Comparison of ENCODE assay signal across 23 cellular contexts in genomic region chr11:132307309-132308020, GRCh38.
DNase-seq lines count a peak whose midpoint lies in the region; ATAC-seq, FAIRE-seq and TF ChIP-seq lines count a peak whose summit lies in the region.
"Had no signal": no experiment of that assay in that cellular context is flagged by ENCODE, and none has a peak within 500 bp of the region (broad histone marks: within the 10 kb centered on the region; RNA-seq: fewer than 3 reads in every experiment).

No MANE protein-coding gene starts in this region.

- H3K27me3 ChIP-seq in HepG2 (ENCODE audit: control insufficient read depth in 1 of 2, insufficient read depth in 2 of 2, low read length in 2 of 2) (no peaks in the 10 kb centered on the region; a peak in 1 of 5 replicates), right lobe of liver (no peaks in the 10 kb centered on the region), small intestine (ENCODE audit: control insufficient read depth in 2 of 2, insufficient read depth in 2 of 2, low read length in 2 of 2) (no peaks in the 10 kb centered on the region)
- H3K27me3 ChIP-seq: BE2C; BLaER1 treated with 17β-estradiol and CSF1 and Interleukin-3, amounts not matched to agents 10 nM and 100 nM had no signal

- H3K4me3 ChIP-seq in HepG2 (replicated peaks in 1 of 3; ENCODE audit: insufficient read depth in 1 of 3, low read depth in 2 of 3, low read length in 3 of 3), result no peak overlapping the region
- no peak overlapping the region for H3K4me3 ChIP-seq in right lobe of liver
- no peak overlapping the region for H3K4me3 ChIP-seq in small intestine (ENCODE audit: low read depth in 1 of 2, low read length in 2 of 2)
- H3K4me3 ChIP-seq: BLaER1 treated with 17β-estradiol and CSF1 and Interleukin-3, amounts not matched to agents 10 nM and 100 nM; GM12878; GM23248 had no signal

- H3K9me3 ChIP-seq in HepG2 (ENCODE audit: low read length), result no peaks in the 10 kb centered on the region
- H3K9me3 ChIP-seq in right lobe of liver, result no peaks in the 10 kb centered on the region
- no peaks in the 10 kb centered on the region for H3K9me3 ChIP-seq in small intestine (ENCODE audit: control insufficient read depth, low read depth)
- H3K9me3 ChIP-seq: BLaER1 treated with 17β-estradiol and CSF1 and Interleukin-3, amounts not matched to agents 10 nM and 100 nM had no signal

- H3K27ac ChIP-seq in HepG2 (ENCODE audit: extremely low read length, insufficient read depth, low read length) (no peak overlapping the region), right lobe of liver (no peak overlapping the region), small intestine (ENCODE audit: low read depth in 1 of 2, low read length in 1 of 2) (no peak overlapping the region)
- H3K27ac ChIP-seq: 22Rv1; BLaER1 treated with 17β-estradiol and CSF1 and Interleukin-3, amounts not matched to agents 10 nM and 100 nM; GM23248 had no signal

- H4K20me1 ChIP-seq in HepG2 (ENCODE audit: insufficient read depth, low read length), result no peaks in the 10 kb centered on the region
- H4K20me1 ChIP-seq: BLaER1 treated with 17β-estradiol and CSF1 and Interleukin-3, amounts not matched to agents 10 nM and 100 nM had no signal

- in situ Hi-C loops in HepG2 (cut with HindIII; ENCODE audit: extremely low pct_ligation_motif_present, low pct_unique_long_range_greater_than_20kb), result no loop called here

- ATAC-seq in left cardiac atrium, result peak in 1 of 2 donors; percentile 75
- no peak for ATAC-seq in Right ventricle myocardium superior (ENCODE audit: poor library complexity)
- no peak for ATAC-seq in HepG2
- ATAC-seq in right lobe of liver, result no peak
- ATAC-seq: GM12878 had no signal

- no TSS peak for BruUV-seq in HepG2 (replicated peaks; lab: Mats Ljungman, UMichigan)

- H3K4me1 ChIP-seq in HepG2 (ENCODE audit: insufficient read depth, low read length), result no peaks in the 10 kb centered on the region
- H3K4me1 ChIP-seq in right lobe of liver, result no peaks in the 10 kb centered on the region
- no peaks in the 10 kb centered on the region for H3K4me1 ChIP-seq in small intestine (ENCODE audit: control insufficient read depth in 2 of 2, insufficient read depth in 1 of 2, low read depth in 1 of 2, low read length in 1 of 2)
- H3K4me1 ChIP-seq: BE2C; BLaER1 treated with 17β-estradiol and CSF1 and Interleukin-3, amounts not matched to agents 10 nM and 100 nM had no signal

- TF ChIP-seq POLR2A in HepG2 (IDR thresholded peaks at IDR 0.05; ENCODE audit: insufficient read depth in 1 of 2, low read depth in 2 of 2, low read length in 2 of 2), result no peak
- TF ChIP-seq POLR2A in right lobe of liver (IDR thresholded peaks at IDR 0.05), result no peak

- H3K9ac ChIP-seq in HepG2 (ENCODE audit: insufficient read depth, low read depth, low read length), result no peak overlapping the region
- H3K9ac ChIP-seq: BLaER1 treated with 17β-estradiol and CSF1 and Interleukin-3, amounts not matched to agents 10 nM and 100 nM; GM23248 had no signal

- FAIRE-seq in HepG2 (lab: Jason Lieb, UNC) (no peak), small intestine (lab: Jason Lieb, UNC) (no peak)
- FAIRE-seq: A204.1, D721Med, GM12878, GM19239, H1 had no signal

- no peak for TF ChIP-seq CTCF in HepG2 (CRISPR knock-in tag; IDR thresholded peaks at IDR 0.05)
- no peak for TF ChIP-seq CTCF in right lobe of liver (IDR thresholded peaks at IDR 0.05)

- H2AFZ ChIP-seq in HepG2 (ENCODE audit: low read length), result no peak overlapping the region
- H2AFZ ChIP-seq: GM23248 had no signal

- no peak overlapping the region for H3K4me2 ChIP-seq in HepG2 (ENCODE audit: low read depth, low read length)
- H3K4me2 ChIP-seq: BLaER1 treated with 17β-estradiol and CSF1 and Interleukin-3, amounts not matched to agents 10 nM and 100 nM had no signal

- H3K79me2 ChIP-seq in HepG2 (ENCODE audit: insufficient read depth, low read length), result no peaks in the 10 kb centered on the region

- POLR2A ChIA-PET in HepG2 (lab: Yijun Ruan, JAX), result no interaction called here

- CTCF ChIA-PET in HepG2 (lab: Yijun Ruan, JAX; ENCODE audit: low intra/inter-chr PET ratio, low total read pairs), result no interaction called here

- intact Hi-C loops in left cardiac atrium (cut with DNase I) (no loop called here), Right ventricle myocardium superior (cut with DNase I) (no loop called here), HepG2 (cut with micrococcal nuclease; ENCODE audit: unreplicated experiment) (no loop called here), right lobe of liver (cut with DNase I) (no loop called here)

- TF ChIP-seq EP300 in HepG2 (IDR thresholded peaks at IDR 0.05; ENCODE audit: low read depth in 2 of 2, low read length in 2 of 2), result no peak
- no peak for TF ChIP-seq EP300 in HepG2 (CRISPR knock-in tag; IDR thresholded peaks at IDR 0.05; ENCODE audit: borderline replicate concordance)

- H3K36me3 ChIP-seq in HepG2 (replicated peaks in 1 of 2; ENCODE audit: control insufficient read depth in 1 of 2, insufficient read depth in 2 of 2, low read length in 2 of 2) (no peaks in the 10 kb centered on the region), right lobe of liver (no peaks in the 10 kb centered on the region), small intestine (ENCODE audit: control insufficient read depth in 2 of 2, insufficient read depth in 2 of 2, low read length in 2 of 2) (no peaks in the 10 kb centered on the region)
- H3K36me3 ChIP-seq: BE2C; BLaER1 treated with 17β-estradiol and CSF1 and Interleukin-3, amounts not matched to agents 10 nM and 100 nM had no signal

- WGBS in HepG2 (ENCODE audit: low lambda C conversion rate), result 29% methylated on average over 17 of the region's 21 CpGs
- 76% methylated on average over 17 of the region's 21 CpGs for WGBS in right lobe of liver (ENCODE audit: insufficient coverage, low coverage, low lambda C conversion rate, missing lambda C conversion rate)
- 60 to 82% (median 71%) methylated on average over 21 of the region's 21 CpGs for WGBS in small intestine, 3 donors

- DNase-seq in left cardiac atrium (peak; percentile 57), Right ventricle myocardium superior (no peak), HepG2 (ENCODE audit: low spot score) (no peak), right lobe of liver (no peak), small intestine (peak; percentile 1), SIG-M5 (lab: John Stamatoyannopoulos, UW) (no peak)
- DNase-seq: BE2C; CD4-positive, alpha-beta T cell; CD8-positive, alpha-beta memory T cell; DMS 273 treated with DMSO at 0.1 percent for 48 hours; DMS79; EL; GDM1; GM23248; H7; HCEC 1CT had no signal

- TF ChIP-seq RAD21 in HepG2 (CRISPR knock-in tag; IDR thresholded peaks at IDR 0.05), result no peak

TF ChIP-seq in HepG2, 621 proteins besides CTCF, POLR2A, EP300 and RAD21:
- TF ChIP-seq CREB1 (IDR thresholded peaks at IDR 0.05) (peak; percentile 18; the same call in 1 of the 2 replicates), CREB1 (CRISPR knock-in tag; IDR thresholded peaks at IDR 0.05) (no peak), BHLHE40 (IDR thresholded peaks at IDR 0.05; ENCODE audit: low read length) (peak; percentile 47), ZNF558 (CRISPR knock-in tag; IDR thresholded peaks at IDR 0.05; ENCODE audit: borderline replicate concordance) (no peak), ZNF124 (CRISPR knock-in tag; IDR thresholded peaks at IDR 0.05) (no peak), HNF4G (IDR thresholded peaks at IDR 0.05; ENCODE audit: borderline replicate concordance, low read depth, low read length) (no peak), HNF4G (CRISPR knock-in tag; IDR thresholded peaks at IDR 0.05; ENCODE audit: borderline replicate concordance, low read depth) (no peak), PITX1 (CRISPR knock-in tag; IDR thresholded peaks at IDR 0.05) (no peak), WIZ (CRISPR knock-in tag; IDR thresholded peaks at IDR 0.05) (no peak), RFXAP (CRISPR knock-in tag; IDR thresholded peaks at IDR 0.05; ENCODE audit: borderline replicate concordance) (no peak), ZNF7 (CRISPR knock-in tag; IDR thresholded peaks at IDR 0.05) (no peak), BCL6 (CRISPR knock-in tag; IDR thresholded peaks at IDR 0.05) (no peak), ZFP1 (CRISPR knock-in tag; IDR thresholded peaks at IDR 0.05) (no peak), NBN (conservative IDR thresholded peaks at IDR 0.05) (no peak), PHF8 (CRISPR knock-in tag; IDR thresholded peaks at IDR 0.05) (no peak), ZNF225 (CRISPR knock-in tag; IDR thresholded peaks at IDR 0.05) (no peak), IRF9 (CRISPR knock-in tag; IDR thresholded peaks at IDR 0.05; ENCODE audit: borderline replicate concordance) (no peak), MYC (CRISPR knock-in tag; IDR thresholded peaks at IDR 0.05; ENCODE audit: borderline replicate concordance) (no peak)

Comparison
In these comparisons a context has a peak if more than half of its experiments do, and no peak if none do; other contexts are left out.
1. DNase-seq: peak in left cardiac atrium (single experiment) and small intestine (single experiment); none in Right ventricle myocardium superior (single experiment), HepG2 (single experiment), right lobe of liver (0 of 3) and SIG-M5 (single experiment).